11 cellular contexts compared by ENCODE assay signal in genomic region chr11:35721576-35722341, GRCh38. TPM values are rescaled to one million over a fixed set of nuclear protein-coding genes. Genes with fewer than 3 reads are reported as not detected.
DNase-seq lines count a peak whose midpoint lies in the region; ATAC-seq and TF ChIP-seq lines count a peak whose summit lies in the region.
"Had no signal": no experiment of that assay in that cellular context is flagged by ENCODE, and none has a peak within 500 bp of the region (broad histone marks: within the 10 kb centered on the region; RNA-seq: fewer than 3 reads in every experiment).

No MANE protein-coding gene starts in this region.

- ATAC-seq in GM19372 (IDR thresholded peaks at IDR 0.05; ENCODE audit: low read depth, unreplicated experiment) (peak; percentile 45), HG03103 (IDR thresholded peaks at IDR 0.05; ENCODE audit: low read depth, unreplicated experiment) (peak; percentile 57), HG02981 (IDR thresholded peaks at IDR 0.05; ENCODE audit: unreplicated experiment) (no peak)

- peaks cover 6% of the 10 kb centered on the region for H3K36me3 ChIP-seq in DOHH2 (ENCODE audit: control insufficient read depth, low read length)

- no peaks in the 10 kb centered on the region for H3F3A ChIP-seq in DOHH2 (ENCODE audit: control insufficient read depth, insufficient read depth)

- H3K27me3 ChIP-seq in DOHH2 (ENCODE audit: control insufficient read depth, low read length): no peaks in the 10 kb centered on the region

- peak overlapping the region; percentile 75 for H3K27ac ChIP-seq in DOHH2 (ENCODE audit: low read depth, low read length)

- peaks cover 18% of the 10 kb centered on the region for H3K4me1 ChIP-seq in DOHH2 (ENCODE audit: control insufficient read depth, low read length)

- H3K79me2 ChIP-seq in DOHH2 (ENCODE audit: control insufficient read depth, low read length): no peaks in the 10 kb centered on the region; the same call in 1 of the 2 replicates

- peak overlapping the region; percentile 73 for H3K4me2 ChIP-seq in DOHH2 (ENCODE audit: low read length)

- peak overlapping the region; percentile 42 for H3K4me3 ChIP-seq in DOHH2 (ENCODE audit: low read length)

- TF ChIP-seq CTCF in DOHH2 (IDR thresholded peaks at IDR 0.05; ENCODE audit: low read depth, low read length, poor library complexity, severe bottlenecking): no peak

- no peaks in the 10 kb centered on the region for H4K20me1 ChIP-seq in DOHH2 (ENCODE audit: control insufficient read depth, insufficient read depth, low read depth, low read length)

- no peaks in the 10 kb centered on the region for H3K9me2 ChIP-seq in DOHH2 (replicated peaks; ENCODE audit: control insufficient read depth, low read length)

- no peaks in the 10 kb centered on the region for H3K9me3 ChIP-seq in DOHH2 (ENCODE audit: control insufficient read depth, insufficient read depth, low read length)

- DNase-seq in dermis microvascular lymphatic vessel endothelial cell (ENCODE audit: low read depth in 2 of 2) (peak; percentile 28 to 47), mesenteric fat pad (ENCODE audit: low spot score) (no peak), NCI-H524 treated with DMSO at 0.1 percent for 48 hours (lab: John Stamatoyannopoulos, UW) (no peak)
- DNase-seq in activated CD8-positive, alpha-beta memory T cell treated with anti-CD3 and anti-CD28 coated beads for 24 hours: no peak
- DNase-seq: activated naive CD8-positive, alpha-beta T cell treated with anti-CD3 and anti-CD28 coated beads for 36 hours; CD4-positive, alpha-beta T cell; NCI-H774 had no signal

RNA-seq across cellular contexts. Expression of gene TRIM44, which starts 59.2 kb away (rescaled TPM):
- total RNA-seq in dermis microvascular lymphatic vessel endothelial cell (10.7 and 22.6 TPM in 2 replicates), mesenteric fat pad (74.0 TPM)

Comparison
In these comparisons a context has a peak if more than half of its experiments do, and no peak if none do; other contexts are left out.
1. DNase-seq: peak in dermis microvascular lymphatic vessel endothelial cell (2 of 2); none in activated CD8-positive, alpha-beta memory T cell treated with anti-CD3 and anti-CD28 coated beads for 24 hours (single experiment), mesenteric fat pad (single experiment) and NCI-H524 treated with DMSO at 0.1 percent for 48 hours (single experiment).